1 cellular context compared by ENCODE assay signal in genomic region chr17:37650419-37651003, GRCh38.
TF ChIP-seq lines count a peak whose summit lies in the region.

No MANE protein-coding gene starts in this region.

TF ChIP-seq in WTC11, 78 proteins besides CTCF, POLR2A, EP300 and RAD21 (continued from another document):
- TF ChIP-seq ZNF425 (CRISPR knock-in tag; conservative IDR thresholded peaks at IDR 0.05) (no peak), E2F4 (CRISPR knock-in tag; IDR thresholded peaks at IDR 0.05; ENCODE audit: borderline replicate concordance, low read depth) (no peak), SOX15 (CRISPR knock-in tag; IDR thresholded peaks at IDR 0.05) (no peak), TCF7 (CRISPR knock-in tag; IDR thresholded peaks at IDR 0.05; ENCODE audit: low read depth) (no peak), E2F1 (CRISPR knock-in tag; IDR thresholded peaks at IDR 0.05) (no peak), HMGXB4 (CRISPR knock-in tag; IDR thresholded peaks at IDR 0.05) (no peak), SP1 (CRISPR knock-in tag; conservative IDR thresholded peaks at IDR 0.05) (no peak), TEAD1 (CRISPR knock-in tag; IDR thresholded peaks at IDR 0.05) (no peak)
- TF ChIP-seq, protein P1, sequence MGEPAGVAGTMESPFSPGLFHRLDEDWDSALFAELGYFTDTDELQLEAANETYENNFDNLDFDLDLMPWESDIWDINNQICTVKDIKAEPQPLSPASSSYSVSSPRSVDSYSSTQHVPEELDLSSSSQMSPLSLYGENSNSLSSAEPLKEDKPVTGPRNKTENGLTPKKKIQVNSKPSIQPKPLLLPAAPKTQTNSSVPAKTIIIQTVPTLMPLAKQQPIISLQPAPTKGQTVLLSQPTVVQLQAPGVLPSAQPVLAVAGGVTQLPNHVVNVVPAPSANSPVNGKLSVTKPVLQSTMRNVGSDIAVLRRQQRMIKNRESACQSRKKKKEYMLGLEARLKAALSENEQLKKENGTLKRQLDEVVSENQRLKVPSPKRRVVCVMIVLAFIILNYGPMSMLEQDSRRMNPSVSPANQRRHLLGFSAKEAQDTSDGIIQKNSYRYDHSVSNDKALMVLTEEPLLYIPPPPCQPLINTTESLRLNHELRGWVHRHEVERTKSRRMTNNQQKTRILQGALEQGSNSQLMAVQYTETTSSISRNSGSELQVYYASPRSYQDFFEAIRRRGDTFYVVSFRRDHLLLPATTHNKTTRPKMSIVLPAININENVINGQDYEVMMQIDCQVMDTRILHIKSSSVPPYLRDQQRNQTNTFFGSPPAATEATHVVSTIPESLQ (CRISPR knock-in tag; IDR thresholded peaks at IDR 0.05) = no peak
